In genomic region chr7:7577888-7578287, GRCh38 we compare ENCODE assay signal across 1 cellular context.
A peak's percentile ranks its signal among the peaks of the same experiment; 100 is the strongest.
TF ChIP-seq lines count a peak whose summit lies in the region.

No MANE protein-coding gene starts in this region.

TF ChIP-seq in GM12878, 131 proteins besides CTCF, POLR2A, EP300 and RAD21 (continued from another document):
- no peak for TF ChIP-seq PBX3 (IDR thresholded peaks at IDR 0.05; ENCODE audit: insufficient replicate concordance, low read depth, low read length)
- TF ChIP-seq, protein P1, sequence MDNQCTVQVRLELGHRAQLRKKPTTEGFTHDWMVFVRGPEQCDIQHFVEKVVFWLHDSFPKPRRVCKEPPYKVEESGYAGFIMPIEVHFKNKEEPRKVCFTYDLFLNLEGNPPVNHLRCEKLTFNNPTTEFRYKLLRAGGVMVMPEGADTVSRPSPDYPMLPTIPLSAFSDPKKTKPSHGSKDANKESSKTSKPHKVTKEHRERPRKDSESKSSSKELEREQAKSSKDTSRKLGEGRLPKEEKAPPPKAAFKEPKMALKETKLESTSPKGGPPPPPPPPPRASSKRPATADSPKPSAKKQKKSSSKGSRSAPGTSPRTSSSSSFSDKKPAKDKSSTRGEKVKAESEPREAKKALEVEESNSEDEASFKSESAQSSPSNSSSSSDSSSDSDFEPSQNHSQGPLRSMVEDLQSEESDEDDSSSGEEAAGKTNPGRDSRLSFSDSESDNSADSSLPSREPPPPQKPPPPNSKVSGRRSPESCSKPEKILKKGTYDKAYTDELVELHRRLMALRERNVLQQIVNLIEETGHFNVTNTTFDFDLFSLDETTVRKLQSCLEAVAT (IDR thresholded peaks at IDR 0.05), result peak; percentile 39; the same call in 1 of the 2 replicates
TF ChIP-seq in GM12878: peak in this region for 11.
